7 cellular contexts compared by ENCODE assay signal in genomic region chr10:5976689-5977470, GRCh38. TPM values are rescaled to one million over a fixed set of nuclear protein-coding genes. Genes with fewer than 3 reads are reported as not detected.
A peak's percentile ranks its signal among the peaks of the same experiment; 100 is the strongest.
DNase-seq lines count a peak whose midpoint lies in the region; ATAC-seq and TF ChIP-seq lines count a peak whose summit lies in the region.

No MANE protein-coding gene starts in this region.

- H3K9ac ChIP-seq in parathyroid adenoma: no peak overlapping the region

- peak; percentile 4 for ATAC-seq in GM18520 (IDR thresholded peaks at IDR 0.05; ENCODE audit: unreplicated experiment)
- ATAC-seq in HG02840 (IDR thresholded peaks at IDR 0.05; ENCODE audit: low FRiP score, unreplicated experiment): peak; percentile 20
- peak; percentile 50 for ATAC-seq in Right ventricle myocardium inferior

- H3K4me3 ChIP-seq in parathyroid adenoma (ENCODE audit: low read depth, low read length): peak overlapping the region; percentile 77

- intact Hi-C loops in Right ventricle myocardium inferior (cut with DNase I): loop anchor here (2.0 to 10.0 kb wide), 3 partner anchors 32 to 108 kb away; partner anchors contain the start of gene RBM17

- TF ChIP-seq CTCF in parathyroid adenoma (IDR thresholded peaks at IDR 0.05): no peak

- DNase-seq in OCI-M1 (lab: John Stamatoyannopoulos, UW) (peak; percentile 65), Right ventricle myocardium inferior (ENCODE audit: missing footprints) (peak; percentile 78), NCI-H345 (lab: John Stamatoyannopoulos, UW) (no peak)
- peak; percentile 52 for DNase-seq in activated naive CD4-positive, alpha-beta T cell treated with Interleukin-2 at 50 U/mL for 16 hours

- peak overlapping the region; percentile 91 for H3K4me2 ChIP-seq in parathyroid adenoma (ENCODE audit: low read length)

- H3K9me3 ChIP-seq in parathyroid adenoma (ENCODE audit: control insufficient read depth, low read length): no peaks in the 10 kb centered on the region

- H3K36me3 ChIP-seq in parathyroid adenoma (ENCODE audit: control insufficient read depth, insufficient read depth, low read length): no peaks in the 10 kb centered on the region

- peak overlapping the region; percentile 61 for H3K27ac ChIP-seq in parathyroid adenoma

- no peaks in the 10 kb centered on the region for H3K4me1 ChIP-seq in parathyroid adenoma

- H3K27me3 ChIP-seq in parathyroid adenoma (ENCODE audit: control insufficient read depth, insufficient read depth, low read length): no peaks in the 10 kb centered on the region

- no peaks in the 10 kb centered on the region for H3K79me2 ChIP-seq in parathyroid adenoma

- H2AFZ ChIP-seq in parathyroid adenoma: peak overlapping the region; percentile 69

RNA-seq across cellular contexts. Expression of gene IL15RA, which starts 0.5 kb away (rescaled TPM):
- 11.6 TPM for total RNA-seq in Right ventricle myocardium inferior
